ENCODE assay signal across 22 cellular contexts in the genomic region with DNA sequence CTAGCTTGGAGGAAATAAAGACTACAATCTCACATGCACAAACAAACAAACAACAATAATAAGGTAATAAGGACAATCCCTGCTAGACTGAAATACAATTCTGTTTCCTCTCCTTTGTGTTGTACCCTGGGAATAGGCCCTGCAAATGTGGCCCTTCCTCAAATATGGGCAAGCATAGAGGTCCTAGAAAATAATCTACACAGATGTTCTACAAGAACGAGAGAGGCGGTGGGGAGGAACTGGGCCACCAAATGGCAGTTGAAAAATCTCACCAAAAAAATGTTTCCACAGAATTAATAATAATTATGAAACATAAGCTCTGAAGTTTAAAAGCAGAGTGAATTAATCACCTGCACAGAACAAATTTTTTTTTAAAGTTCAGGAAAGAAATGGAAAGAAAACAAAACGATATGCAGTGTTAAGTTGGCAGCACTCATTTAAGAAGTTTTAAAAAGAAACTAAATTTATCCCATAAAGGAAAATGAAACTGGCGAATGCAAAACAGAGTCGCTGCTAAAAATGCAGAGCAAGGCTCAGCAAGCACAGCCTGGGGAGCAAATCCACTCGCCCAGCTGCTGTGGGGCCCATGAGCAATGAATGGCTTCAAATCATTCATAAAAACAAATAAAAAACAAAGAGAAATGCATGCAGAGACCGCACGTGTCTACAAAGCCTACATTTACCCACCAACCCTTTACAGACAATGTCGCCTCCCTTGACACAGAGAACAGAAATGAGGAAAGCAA.
DNase-seq lines count a peak whose midpoint lies in the region; FAIRE-seq and TF ChIP-seq lines count a peak whose summit lies in the region.
"Had no signal": no experiment of that assay in that cellular context is flagged by ENCODE, and none has a peak within 500 bp of the region (broad histone marks: within the 10 kb centered on the region; RNA-seq: fewer than 3 reads in every experiment).

No MANE protein-coding gene starts in this region.

- no peak overlapping the region for H3K9ac ChIP-seq in OCI-LY1 (ENCODE audit: low read length)

- no peaks in the 10 kb centered on the region for H3F3A ChIP-seq in OCI-LY1 (ENCODE audit: insufficient read depth, low read length)

- H3K27ac Mint-ChIP-seq in activated CD4-positive, alpha-beta T cell treated with anti-CD3 and anti-CD28 coated beads, Interleukin-2, amount 10 ng/mL, durations not matched to agents 24 days and 14 days: no peak overlapping the region
- H3K27ac Mint-ChIP-seq: CD4-positive, alpha-beta T cell; T-helper 2 cell treated with Interferon-gamma antibody and Interleukin-4, amounts not matched to agents 5 μg/mL and 100 μg/mL, for 36 hours had no signal

- peaks cover 21% of the 10 kb centered on the region for H3K9me3 Mint-ChIP-seq in activated CD4-positive, alpha-beta T cell treated with anti-CD3 and anti-CD28 coated beads, Interleukin-2, amount 10 ng/mL, durations not matched to agents 24 days and 14 days

- H3K36me3 ChIP-seq in OCI-LY1 (ENCODE audit: insufficient read depth, low read length): no peaks in the 10 kb centered on the region
- H3K36me3 ChIP-seq: MG63 had no signal

- no peaks in the 10 kb centered on the region for H3K4me1 Mint-ChIP-seq in activated CD4-positive, alpha-beta T cell treated with anti-CD3 and anti-CD28 coated beads, Interleukin-2, amount 10 ng/mL, durations not matched to agents 24 days and 14 days

- TF ChIP-seq POLR2A in GM12892 (IDR thresholded peaks at IDR 0.05; ENCODE audit: low read depth, low read length): no peak

- FAIRE-seq in GM12892 (lab: Jason Lieb, UNC): no peak
- FAIRE-seq: G401.6, GM12878, GM18507, H54, HepG2 had no signal

- H2AFZ ChIP-seq in OCI-LY1 (ENCODE audit: low read length): no peak overlapping the region

- no peaks in the 10 kb centered on the region for H3K79me2 ChIP-seq in OCI-LY1 (ENCODE audit: insufficient read depth, low read length)

- intact Hi-C loops in activated CD4-positive, alpha-beta T cell treated with anti-CD3 and anti-CD28 coated beads, Interleukin-2, amount 10 ng/mL, durations not matched to agents 24 days and 14 days (cut with micrococcal nuclease): no loop called here

- H3K27me3 ChIP-seq in OCI-LY1 (ENCODE audit: insufficient read depth, low read length): no peaks in the 10 kb centered on the region
- H3K27me3 ChIP-seq: MG63 had no signal

- H3K27ac ChIP-seq in OCI-LY1 (ENCODE audit: low read depth, low read length, poor library complexity, severe bottlenecking): peak overlapping the region; percentile 10

- H4K20me1 ChIP-seq in OCI-LY1 (ENCODE audit: insufficient read depth, low read length): no peaks in the 10 kb centered on the region

- H3K4me3 Mint-ChIP-seq in activated CD4-positive, alpha-beta T cell treated with anti-CD3 and anti-CD28 coated beads, Interleukin-2, amount 10 ng/mL, durations not matched to agents 24 days and 14 days: no peak overlapping the region
- H3K4me3 Mint-ChIP-seq: CD4-positive, alpha-beta T cell; T-helper 2 cell treated with Interferon-gamma antibody and Interleukin-4, amounts not matched to agents 5 μg/mL and 100 μg/mL, for 36 hours had no signal

- H3K4me2 ChIP-seq in OCI-LY1 (ENCODE audit: low read length): no peak overlapping the region

- TF ChIP-seq CTCF in OCI-LY1 (IDR thresholded peaks at IDR 0.05; ENCODE audit: low read length): no peak

- peaks cover 1% of the 10 kb centered on the region for H3K36me3 Mint-ChIP-seq in activated CD4-positive, alpha-beta T cell treated with anti-CD3 and anti-CD28 coated beads, Interleukin-2, amount 10 ng/mL, durations not matched to agents 24 days and 14 days (ENCODE audit: low read depth)

- H3K4me1 ChIP-seq in OCI-LY1 (ENCODE audit: insufficient read depth, low read length, severe bottlenecking): peaks cover 9% of the 10 kb centered on the region

- H3K27me3 Mint-ChIP-seq in activated CD4-positive, alpha-beta T cell treated with anti-CD3 and anti-CD28 coated beads, Interleukin-2, amount 10 ng/mL, durations not matched to agents 24 days and 14 days: no peaks in the 10 kb centered on the region
- H3K27me3 Mint-ChIP-seq: CD4-positive, alpha-beta T cell had no signal

- DNase-seq in activated CD4-positive, alpha-beta T cell treated with anti-CD3 and anti-CD28 coated beads, Interleukin-2, amount 10 ng/mL, durations not matched to agents 24 days and 14 days: peak; percentile 14
- no peak for DNase-seq in activated CD4-positive, alpha-beta T cell treated with anti-CD3 and anti-CD28 coated beads for 48 hours
- no peak for DNase-seq in Jurkat, Clone E6-1 (ENCODE audit: low read depth, low spot score)
- DNase-seq in glomerular visceral epithelial cell (ENCODE audit: extremely low spot score) (no peak), GM19238 (ENCODE audit: insufficient read length, low spot score) (no peak), GM12892 (ENCODE audit: insufficient read length) (no peak)
- DNase-seq: AML-193; Calu3; CD4-positive, alpha-beta T cell; DMS79 treated with DMSO at 0.1 percent for 48 hours; MG63; NCI-H1105 treated with DMSO at 0.1 percent for 48 hours; NCI-H2029 treated with DMSO at 0.1 percent for 48 hours; NCI-H2227 treated with DMSO at 0.1 percent for 48 hours; NCI-H526 treated with DMSO at 0.1 percent for 48 hours had no signal

- 0 out of 2 replicates have a peak, but pooled peaks cover 6% of the 10 kb centered on the region for H3K9me3 ChIP-seq in OCI-LY1 (ENCODE audit: low read length)

- peak overlapping the region; percentile 20 for H3K4me3 ChIP-seq in Jurkat, Clone E6-1 (ENCODE audit: low read length)
- H3K4me3 ChIP-seq in OCI-LY1 (ENCODE audit: low read depth, low read length, poor library complexity, severe bottlenecking): no peak overlapping the region
- H3K4me3 ChIP-seq: GM12878, MG63 had no signal

- H3K9me2 ChIP-seq in OCI-LY1 (ENCODE audit: low read depth, low read length): no peaks in the 10 kb centered on the region
